14 cellular contexts compared by ENCODE assay signal in genomic region chr11:70628881-70629844, GRCh38.
DNase-seq lines count a peak whose midpoint lies in the region; TF ChIP-seq lines count a peak whose summit lies in the region.
"Had no signal": no experiment of that assay in that cellular context is flagged by ENCODE, and none has a peak within 500 bp of the region (broad histone marks: within the 10 kb centered on the region; RNA-seq: fewer than 3 reads in every experiment).

No MANE protein-coding gene starts in this region.

- H3K4me3 ChIP-seq in foreskin fibroblast (ENCODE audit: low read depth in 1 of 2, low read length in 2 of 2): no peak overlapping the region
- H3K4me3 ChIP-seq: coronary artery had no signal

- intact Hi-C loops in posterior cingulate gyrus (cut with DNase I): no loop called here

- no peak for TF ChIP-seq CTCF in foreskin fibroblast (IDR thresholded peaks at IDR 0.05; ENCODE audit: low read depth, low read length)

- peak; percentile 82 for DNase-seq in DMS153 (lab: John Stamatoyannopoulos, UW)
- DNase-seq in NCI-H748 treated with DMSO at 0.1 percent for 48 hours (lab: John Stamatoyannopoulos, UW): peak; percentile 25
- peak; percentile 5 to 21 for DNase-seq in foreskin fibroblast
- peak in 8 of 10 donors; percentile 57 to 94 (median 72) for DNase-seq in posterior cingulate gyrus
- no peak for DNase-seq in EL
- no peak for DNase-seq in stimulated activated CD4-positive, alpha-beta T cell treated with anti-CD3 and anti-CD28 coated beads, Interleukin-4, amount 100 ng/mL, for 1 hour
- DNase-seq in central memory CD4-positive, alpha-beta T cell: no peak
- no peak for DNase-seq in A172 (ENCODE audit: low spot score)
- DNase-seq: activated effector memory CD4-positive, alpha-beta T cell treated with Interleukin-2 at 50 U/mL for 16 hours; CD4-positive, alpha-beta memory T cell; NCI-H1417; stimulated activated CD4-positive, alpha-beta T cell treated with anti-CD3 and anti-CD28 coated beads, Interleukin-12 subunit alpha, Interleukin-12 subunit beta, amount 100 ng/mL, for 4 hours; WERI-Rb-1 had no signal

Comparison
In these comparisons a context has a peak if more than half of its experiments do, and no peak if none do; other contexts are left out.
1. DNase-seq: peak in DMS153 (single experiment), NCI-H748 treated with DMSO at 0.1 percent for 48 hours (single experiment), foreskin fibroblast (2 of 2) and posterior cingulate gyrus (8 of 10); none in EL (single experiment), stimulated activated CD4-positive, alpha-beta T cell treated with anti-CD3 and anti-CD28 coated beads, Interleukin-4, amount 100 ng/mL, for 1 hour (single experiment), central memory CD4-positive, alpha-beta T cell (single experiment) and A172 (single experiment).